19 cellular contexts compared by ENCODE assay signal in genomic region chr9:37342493-37342892, GRCh38.
A peak's percentile ranks its signal among the peaks of the same experiment; 100 is the strongest.
DNase-seq lines count a peak whose midpoint lies in the region; ATAC-seq, FAIRE-seq and TF ChIP-seq lines count a peak whose summit lies in the region.
"Had no signal": no experiment of that assay in that cellular context is flagged by ENCODE, and none has a peak within 500 bp of the region (broad histone marks: within the 10 kb centered on the region; RNA-seq: fewer than 3 reads in every experiment).

No MANE protein-coding gene starts in this region.

- no peak overlapping the region for H3K4me3 ChIP-seq in Panc1 (ENCODE audit: low read depth in 2 of 2, low read length in 2 of 2)
- H3K4me3 ChIP-seq in left lung = no peak overlapping the region
- H3K4me3 ChIP-seq: PC-9, SJCRH30 had no signal

- TF ChIP-seq CTCF in D721Med (IDR thresholded peaks at IDR 0.05; ENCODE audit: insufficient read depth, missing control alignments) (no peak), Panc1 (IDR thresholded peaks at IDR 0.05) (no peak), left lung (IDR thresholded peaks at IDR 0.05) (no peak)

- peaks cover 0 to 12% of the 10 kb centered on the region in 2 donors for H3K36me3 Mint-ChIP-seq in naive B cell

- no peaks in the 10 kb centered on the region for H3K27me3 Mint-ChIP-seq in naive B cell
- H3K27me3 Mint-ChIP-seq: T-helper 17 cell had no signal

- H3K4me1 Mint-ChIP-seq in naive B cell = peaks cover 24 to 36% (median 36%) of the 10 kb centered on the region in 3 donors

- H3K27me3 ChIP-seq in Panc1 (ENCODE audit: control insufficient read depth, insufficient read depth, low read length) (no peaks in the 10 kb centered on the region), left lung (no peaks in the 10 kb centered on the region)
- H3K27me3 ChIP-seq: SJCRH30 had no signal

- no peak overlapping the region for H3K27ac Mint-ChIP-seq in naive B cell
- H3K27ac Mint-ChIP-seq: HFFc6, T-helper 17 cell had no signal

- POLR2A ChIA-PET in Panc1 (lab: Charles Lee) = no interaction called here

- no TSS peak for BruUV-seq in Panc1 (replicated peaks; lab: Mats Ljungman, UMichigan)

- FAIRE-seq in D721Med (lab: Jason Lieb, UNC) = peak; percentile 78
- FAIRE-seq: H54 had no signal

- in situ Hi-C loops in Panc1 (cut with HindIII; ENCODE audit: low pct_unique_long_range_greater_than_20kb, low sequenced_read_pairs) = no loop called here

- H3K36me3 ChIP-seq in Panc1 (ENCODE audit: control insufficient read depth, insufficient read depth, low read length) (no peaks in the 10 kb centered on the region), left lung (no peaks in the 10 kb centered on the region)

- intact Hi-C loops in Panc1 (cut with micrococcal nuclease; ENCODE audit: unreplicated experiment) (no loop called here), left lung (cut with DNase I) (no loop called here)

- no peaks in the 10 kb centered on the region for H3K9me3 Mint-ChIP-seq in naive B cell
- H3K9me3 Mint-ChIP-seq: HFFc6 had no signal

- CTCF ChIA-PET in Panc1 (lab: Charles Lee) = no interaction called here

- ATAC-seq in GM21381 (IDR thresholded peaks at IDR 0.05; ENCODE audit: unreplicated experiment) (peak; percentile 10), Panc1 (0 out of 2 replicates have a peak, but pooled peaks have one; percentile 35), naive B cell (ENCODE audit: low read depth in 2 of 2) (peak; percentile 21 to 51), left lung (no peak)
- ATAC-seq: T-helper 17 cell had no signal

- H3K27ac ChIP-seq in Panc1 (ENCODE audit: low read length) (no peak overlapping the region), left lung (no peak overlapping the region)
- H3K27ac ChIP-seq: C4-2B, KMS-11, PC-9, SJCRH30 had no signal

- H3K4me3 Mint-ChIP-seq in naive B cell = no peak overlapping the region
- H3K4me3 Mint-ChIP-seq: HFFc6, T-helper 17 cell had no signal

- no peaks in the 10 kb centered on the region for H3K4me1 ChIP-seq in Panc1 (ENCODE audit: control insufficient read depth, insufficient read depth, low read length)
- peaks cover 0 to 4% of the 10 kb centered on the region in 2 donors for H3K4me1 ChIP-seq in left lung
- H3K4me1 ChIP-seq: SJCRH30 had no signal

- DNase-seq in D721Med (ENCODE audit: insufficient read length, low spot score) (no peak), Panc1 (ENCODE audit: low read depth, low spot score) (no peak), naive B cell (no peak), NCI-H524 (lab: John Stamatoyannopoulos, UW) (no peak), DMS 273 treated with DMSO at 0.1 percent for 48 hours (lab: John Stamatoyannopoulos, UW) (no peak), left lung (no peak)
- DNase-seq: DMS79 treated with DMSO at 0.1 percent for 48 hours, HFFc6, NCI-H1417 treated with DMSO at 0.1 percent for 48 hours, NCI-H2029 treated with DMSO at 0.1 percent for 48 hours, NCI-H446 treated with DMSO at 0.1 percent for 48 hours, NCI-H748 treated with DMSO at 0.1 percent for 48 hours, PC-9, SJCRH30, T-helper 17 cell had no signal

- H3K9me3 ChIP-seq in Panc1 (ENCODE audit: control insufficient read depth, insufficient read depth, low read depth, low read length) (no peaks in the 10 kb centered on the region), left lung (no peaks in the 10 kb centered on the region)
- H3K9me3 ChIP-seq: SJCRH30 had no signal
